16 cellular contexts compared by ENCODE assay signal in genomic region chr7:121798896-121799295, GRCh38.
DNase-seq lines count a peak whose midpoint lies in the region; ATAC-seq, FAIRE-seq and TF ChIP-seq lines count a peak whose summit lies in the region.
"Had no signal": no experiment of that assay in that cellular context is flagged by ENCODE, and none has a peak within 500 bp of the region (broad histone marks: within the 10 kb centered on the region; RNA-seq: fewer than 3 reads in every experiment).

No MANE protein-coding gene starts in this region.

- H3K4me2 ChIP-seq in MM.1S (ENCODE audit: low read depth, low read length) (peak overlapping the region; percentile 14; the same call in 1 of the 2 replicates), astrocyte (ENCODE audit: low read length) (no peak overlapping the region)
- H3K4me2 ChIP-seq: hepatocyte, SK-N-SH had no signal

- H3K36me3 Mint-ChIP-seq in astrocyte (ENCODE audit: low read depth, unreplicated experiment): no peaks in the 10 kb centered on the region
- H3K36me3 Mint-ChIP-seq: CD8-positive, alpha-beta T cell had no signal

- no peak overlapping the region for H3K4me3 ChIP-seq in MM.1S (ENCODE audit: low read length)
- no peak overlapping the region for H3K4me3 ChIP-seq in astrocyte (ENCODE audit: insufficient read depth, low read depth, low read length)
- H3K4me3 ChIP-seq: hepatocyte, testis had no signal

- no peaks in the 10 kb centered on the region for H3K36me3 ChIP-seq in MM.1S (replicated peaks; ENCODE audit: insufficient read depth, low read length)
- H3K36me3 ChIP-seq in astrocyte (ENCODE audit: insufficient read depth, low read length): no peaks in the 10 kb centered on the region

- H4K20me1 ChIP-seq in MM.1S (ENCODE audit: insufficient read depth, low read length): no peaks in the 10 kb centered on the region
- H4K20me1 ChIP-seq in astrocyte (ENCODE audit: insufficient read depth, low read length): no peaks in the 10 kb centered on the region

- no peaks in the 10 kb centered on the region for H3K9me3 Mint-ChIP-seq in astrocyte (ENCODE audit: unreplicated experiment)
- H3K9me3 Mint-ChIP-seq: CD8-positive, alpha-beta T cell had no signal

- no peak overlapping the region for H3K9ac ChIP-seq in MM.1S (ENCODE audit: low read length)
- no peak overlapping the region for H3K9ac ChIP-seq in astrocyte (ENCODE audit: low read length)
- H3K9ac ChIP-seq: SK-N-SH had no signal

- peaks cover 12% of the 10 kb centered on the region for H3K4me1 ChIP-seq in MM.1S (ENCODE audit: low read length)
- no peaks in the 10 kb centered on the region for H3K4me1 ChIP-seq in astrocyte (ENCODE audit: insufficient read depth, low read length)
- H3K4me1 ChIP-seq: testis had no signal

- peaks cover 20% of the 10 kb centered on the region for H3K4me1 Mint-ChIP-seq in astrocyte (ENCODE audit: low read depth, unreplicated experiment)

- H3K9me3 ChIP-seq in MM.1S (replicated peaks; ENCODE audit: insufficient read depth, low read length) (no peaks in the 10 kb centered on the region), astrocyte (ENCODE audit: insufficient read depth, low read depth, low read length) (no peaks in the 10 kb centered on the region)
- H3K9me3 ChIP-seq: SK-N-SH, testis had no signal

- H3K79me2 ChIP-seq in MM.1S (ENCODE audit: low read length): no peaks in the 10 kb centered on the region
- H3K79me2 ChIP-seq in astrocyte (ENCODE audit: insufficient read depth, low read length): no peaks in the 10 kb centered on the region
- H3K79me2 ChIP-seq: hepatocyte had no signal

- H3K27me3 ChIP-seq in MM.1S (replicated peaks; ENCODE audit: insufficient read depth, low read length) (no peaks in the 10 kb centered on the region), astrocyte (ENCODE audit: insufficient read depth, low read length) (no peaks in the 10 kb centered on the region)
- H3K27me3 ChIP-seq: testis had no signal

- no peak for FAIRE-seq in astrocyte (lab: Jason Lieb, UNC)

- H3F3A ChIP-seq in MM.1S (ENCODE audit: insufficient read depth, low read length): no peaks in the 10 kb centered on the region

- H3K4me3 Mint-ChIP-seq in astrocyte (ENCODE audit: unreplicated experiment): no peak overlapping the region
- H3K4me3 Mint-ChIP-seq: CD8-positive, alpha-beta T cell had no signal

- DNase-seq in MM.1S (peak; percentile 56), astrocyte (ENCODE audit: low read depth) (peak; percentile 19), iPS DF 19.7 (ENCODE audit: low read depth, low spot score) (peak; percentile 78), retina (peak; percentile 28), left lobe of liver (ENCODE audit: low spot score) (no peak), activated gamma-delta T cell treated with Interleukin-2 at 50 U/mL for 16 hours (no peak), NCI-H2196 treated with DMSO at 0.1 percent for 48 hours (lab: John Stamatoyannopoulos, UW; ENCODE audit: unreplicated experiment) (no peak)
- DNase-seq: activated T-cell treated with anti-CD3 and anti-CD28 coated beads, Interleukin-2, amount 50 U/mL, for 1 hour; amniotic stem cell; CD8-positive, alpha-beta T cell; Kasumi-1; NCI-H510A treated with DMSO at 0.1 percent for 48 hours; SK-N-SH; testis had no signal

- H3K27ac ChIP-seq in MM.1S (ENCODE audit: low read length) (no peak overlapping the region), astrocyte (ENCODE audit: low read depth, low read length) (peak overlapping the region; percentile 2)
- H3K27ac ChIP-seq: hepatocyte, testis had no signal

- H3K27me3 Mint-ChIP-seq in astrocyte (ENCODE audit: low read depth, unreplicated experiment): no peaks in the 10 kb centered on the region

- no peaks in the 10 kb centered on the region for H3K9me2 ChIP-seq in MM.1S (replicated peaks; ENCODE audit: insufficient read depth, low read length)
- H3K9me2 ChIP-seq: SK-N-SH had no signal

- H2AFZ ChIP-seq in MM.1S (ENCODE audit: low read length): no peak overlapping the region
- H2AFZ ChIP-seq in astrocyte (ENCODE audit: low read depth, low read length): peak overlapping the region; percentile 27
- H2AFZ ChIP-seq: hepatocyte had no signal

- TF ChIP-seq CTCF in MM.1S (IDR thresholded peaks at IDR 0.05; ENCODE audit: low read length) (no peak), astrocyte (IDR thresholded peaks at IDR 0.05; ENCODE audit: insufficient read depth, low read depth, low read length) (no peak)

- ATAC-seq in left lobe of liver: no peak
- ATAC-seq in HG03025 (IDR thresholded peaks at IDR 0.05; ENCODE audit: low FRiP score, unreplicated experiment): no peak
- ATAC-seq: CD8-positive, alpha-beta T cell had no signal

- peak overlapping the region; percentile 72 for H3K27ac Mint-ChIP-seq in astrocyte (ENCODE audit: unreplicated experiment)
- H3K27ac Mint-ChIP-seq: CD8-positive, alpha-beta T cell had no signal

Comparison
In these comparisons a context has a peak if more than half of its experiments do, and no peak if none do; other contexts are left out.
1. DNase-seq: peak in MM.1S (single experiment), astrocyte (single experiment), iPS DF 19.7 (single experiment) and retina (single experiment); none in left lobe of liver (single experiment), activated gamma-delta T cell treated with Interleukin-2 at 50 U/mL for 16 hours (single experiment) and NCI-H2196 treated with DMSO at 0.1 percent for 48 hours (single experiment).